In the genomic region with DNA sequence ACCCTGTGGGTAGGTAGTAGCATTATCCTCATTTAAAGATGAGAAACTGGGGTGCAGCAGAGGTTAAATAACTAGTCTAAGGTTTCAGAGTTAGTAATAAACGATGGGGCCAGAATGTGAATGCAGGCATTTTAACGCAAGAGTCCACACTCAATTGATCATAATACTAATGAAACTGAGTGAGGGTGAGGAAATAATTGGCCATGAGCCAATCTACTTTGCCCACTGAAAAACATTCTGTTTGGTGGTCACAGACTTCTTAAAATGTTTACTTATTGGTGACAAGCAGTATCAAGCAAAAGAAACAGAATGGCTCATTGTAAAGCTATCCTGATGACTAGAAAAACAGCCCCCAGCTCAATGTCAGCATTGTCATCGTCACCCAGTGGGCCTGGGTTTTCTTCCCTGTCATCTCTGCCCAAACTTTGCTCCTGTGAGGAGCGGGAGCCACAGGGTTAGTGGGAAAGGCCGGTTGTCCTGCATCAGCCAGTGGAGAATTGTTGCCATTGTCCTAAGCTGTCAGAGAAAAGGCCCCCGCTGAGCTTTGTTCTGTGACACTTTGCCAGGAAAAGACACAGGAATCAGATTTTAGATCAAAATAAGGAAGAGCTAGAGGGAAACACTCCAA, we compare ENCODE assay signal across 25 cellular contexts.
DNase-seq lines count a peak whose midpoint lies in the region; ATAC-seq lines count a peak whose summit lies in the region.
"Had no signal": no experiment of that assay in that cellular context is flagged by ENCODE, and none has a peak within 500 bp of the region (broad histone marks: within the 10 kb centered on the region; RNA-seq: fewer than 3 reads in every experiment).

No MANE protein-coding gene starts in this region.

- DNase-seq in NCI-H69 (lab: John Stamatoyannopoulos, UW) (peak; percentile 28), retina (peak; percentile 44), SIG-M5 (lab: John Stamatoyannopoulos, UW) (no peak), activated gamma-delta T cell (lab: John Stamatoyannopoulos, UW) (no peak)
- DNase-seq: ACHN; activated CD4-positive, alpha-beta T cell treated with anti-CD3 and anti-CD28 coated beads, Interleukin-2, amount 50 U/mL, for 4 hours; activated CD4-positive, CD25-positive, alpha-beta regulatory T cell; activated naive CD4-positive, alpha-beta T cell treated with anti-CD3 and anti-CD28 coated beads for 36 hours; activated T-cell treated with anti-CD3 and anti-CD28 coated beads, Interleukin-2, amount 50 U/mL, for 72 hours; dermis blood vessel endothelial cell; DMS153; NCI-H1092; NK-92 treated with Interleukin-12 subunit alpha and Interleukin-12 subunit beta, amount 100 ng/mL, for 24 hours; PC-3; SHP77 treated with DMSO at 0.1 percent for 48 hours; small intestine; stimulated activated naive CD8-positive, alpha-beta T cell treated with anti-CD3 and anti-CD28 coated beads, Interleukin-15, amount 100 ng/mL, for 72 hours; SW 1271; T1000; trophoblast cell had no signal

- no peak for ATAC-seq in HG02970 (IDR thresholded peaks at IDR 0.05; ENCODE audit: low FRiP score, unreplicated experiment)
- ATAC-seq in HG03469 (IDR thresholded peaks at IDR 0.05; ENCODE audit: unreplicated experiment) = no peak
- ATAC-seq: activated T-cell treated with anti-CD3 and anti-CD28 coated beads, Interleukin-2, amount 50 U/mL, for 72 hours; gastroesophageal sphincter; PC-3; stimulated activated naive CD8-positive, alpha-beta T cell treated with anti-CD3 and anti-CD28 coated beads, Interleukin-15, amount 100 ng/mL, for 72 hours had no signal

- no peaks in the 10 kb centered on the region for H3K27me3 ChIP-seq in layer of hippocampus (ENCODE audit: control insufficient read depth, insufficient read depth, low read length)
- H3K27me3 ChIP-seq: gastroesophageal sphincter had no signal

- H3K27ac ChIP-seq in cingulate gyrus (ENCODE audit: low read depth, low read length) = peak overlapping the region; percentile 99
- peak overlapping the region; percentile 98 for H3K27ac ChIP-seq in layer of hippocampus (ENCODE audit: low read depth, low read length)
- H3K27ac ChIP-seq: gastroesophageal sphincter had no signal

Comparison
In these comparisons a context has a peak if more than half of its experiments do, and no peak if none do; other contexts are left out.
1. DNase-seq: peak in NCI-H69 (single experiment) and retina (single experiment); none in SIG-M5 (single experiment) and activated gamma-delta T cell (single experiment).